1 cellular context compared by ENCODE assay signal in the genomic region with DNA sequence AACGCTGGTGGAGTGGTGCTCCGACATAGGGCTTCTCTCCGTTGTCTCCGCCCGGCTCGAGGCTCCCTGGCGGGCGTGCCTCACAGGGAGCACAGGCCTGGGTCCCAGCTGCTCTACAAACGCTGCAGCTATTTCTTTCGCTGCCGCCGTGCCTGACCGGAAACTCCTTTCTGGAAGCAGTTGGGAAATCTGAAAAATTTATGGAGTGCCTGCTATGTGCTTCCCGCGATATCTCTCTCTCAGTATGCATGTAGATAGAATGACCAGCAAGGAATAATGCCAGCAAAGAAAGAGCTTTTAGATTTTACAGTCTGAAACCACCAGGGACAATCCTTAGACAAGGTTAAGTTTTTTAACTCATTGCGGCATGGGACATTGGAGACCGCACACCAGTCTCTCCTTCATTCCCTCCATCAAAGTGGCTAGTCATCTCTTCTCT.
A peak's percentile ranks its signal among the peaks of the same experiment; 100 is the strongest.
TF ChIP-seq lines count a peak whose summit lies in the region.

No MANE protein-coding gene starts in this region.

TF ChIP-seq in A549, 52 proteins besides CTCF, POLR2A, EP300 and RAD21 (continued from another document):
- TF ChIP-seq, protein P1, sequence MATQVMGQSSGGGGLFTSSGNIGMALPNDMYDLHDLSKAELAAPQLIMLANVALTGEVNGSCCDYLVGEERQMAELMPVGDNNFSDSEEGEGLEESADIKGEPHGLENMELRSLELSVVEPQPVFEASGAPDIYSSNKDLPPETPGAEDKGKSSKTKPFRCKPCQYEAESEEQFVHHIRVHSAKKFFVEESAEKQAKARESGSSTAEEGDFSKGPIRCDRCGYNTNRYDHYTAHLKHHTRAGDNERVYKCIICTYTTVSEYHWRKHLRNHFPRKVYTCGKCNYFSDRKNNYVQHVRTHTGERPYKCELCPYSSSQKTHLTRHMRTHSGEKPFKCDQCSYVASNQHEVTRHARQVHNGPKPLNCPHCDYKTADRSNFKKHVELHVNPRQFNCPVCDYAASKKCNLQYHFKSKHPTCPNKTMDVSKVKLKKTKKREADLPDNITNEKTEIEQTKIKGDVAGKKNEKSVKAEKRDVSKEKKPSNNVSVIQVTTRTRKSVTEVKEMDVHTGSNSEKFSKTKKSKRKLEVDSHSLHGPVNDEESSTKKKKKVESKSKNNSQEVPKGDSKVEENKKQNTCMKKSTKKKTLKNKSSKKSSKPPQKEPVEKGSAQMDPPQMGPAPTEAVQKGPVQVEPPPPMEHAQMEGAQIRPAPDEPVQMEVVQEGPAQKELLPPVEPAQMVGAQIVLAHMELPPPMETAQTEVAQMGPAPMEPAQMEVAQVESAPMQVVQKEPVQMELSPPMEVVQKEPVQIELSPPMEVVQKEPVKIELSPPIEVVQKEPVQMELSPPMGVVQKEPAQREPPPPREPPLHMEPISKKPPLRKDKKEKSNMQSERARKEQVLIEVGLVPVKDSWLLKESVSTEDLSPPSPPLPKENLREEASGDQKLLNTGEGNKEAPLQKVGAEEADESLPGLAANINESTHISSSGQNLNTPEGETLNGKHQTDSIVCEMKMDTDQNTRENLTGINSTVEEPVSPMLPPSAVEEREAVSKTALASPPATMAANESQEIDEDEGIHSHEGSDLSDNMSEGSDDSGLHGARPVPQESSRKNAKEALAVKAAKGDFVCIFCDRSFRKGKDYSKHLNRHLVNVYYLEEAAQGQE (IDR thresholded peaks at IDR 0.05) = peak; percentile 58
- TF ChIP-seq TP53 (CRISPR knock-in tag; IDR thresholded peaks at IDR 0.05) (no peak), ESRRA (IDR thresholded peaks at IDR 0.05; ENCODE audit: borderline replicate concordance, low read length) (no peak)
